14 cellular contexts compared by ENCODE assay signal in genomic region chr4:118760493-118760892, GRCh38.
DNase-seq lines count a peak whose midpoint lies in the region; ATAC-seq lines count a peak whose summit lies in the region.
"Had no signal": no experiment of that assay in that cellular context is flagged by ENCODE, and none has a peak within 500 bp of the region (broad histone marks: within the 10 kb centered on the region; RNA-seq: fewer than 3 reads in every experiment).

No MANE protein-coding gene starts in this region.

- no peak overlapping the region for H3K4me3 ChIP-seq in rectal smooth muscle tissue (ENCODE audit: low read length)

- H3K36me3 Mint-ChIP-seq in activated CD4-positive, alpha-beta memory T cell treated with anti-CD3 and anti-CD28 coated beads for 36 hours, result peaks cover 37% of the 10 kb centered on the region

- no peak overlapping the region for H3K9ac ChIP-seq in rectal smooth muscle tissue (ENCODE audit: low read length)

- H3K36me3 ChIP-seq in rectal smooth muscle tissue (ENCODE audit: control insufficient read depth, insufficient read depth, low read length), result no peaks in the 10 kb centered on the region

- peak overlapping the region; percentile 83 for H3K27ac ChIP-seq in rectal smooth muscle tissue (ENCODE audit: low read depth, low read length)

- H3K27ac Mint-ChIP-seq in activated CD4-positive, alpha-beta memory T cell treated with anti-CD3 and anti-CD28 coated beads for 36 hours, result no peak overlapping the region

- intact Hi-C loops in activated CD4-positive, alpha-beta memory T cell treated with anti-CD3 and anti-CD28 coated beads for 36 hours (cut with micrococcal nuclease), result no loop called here

- H3K27me3 ChIP-seq in rectal smooth muscle tissue (ENCODE audit: control insufficient read depth, insufficient read depth, low read length), result no peaks in the 10 kb centered on the region

- DNase-seq in HK-2 (ENCODE audit: unreplicated experiment), result no peak
- no peak for DNase-seq in stimulated activated CD4-positive, alpha-beta T cell treated with anti-CD3 and anti-CD28 coated beads, Interleukin-4, amount 100 ng/mL, for 1 hour
- no peak for DNase-seq in NOMO-1 (lab: John Stamatoyannopoulos, UW; ENCODE audit: unreplicated experiment in 2 of 2)
- no peak for DNase-seq in activated CD4-positive, alpha-beta memory T cell treated with anti-CD3 and anti-CD28 coated beads for 36 hours
- DNase-seq: activated CD8-positive, alpha-beta memory T cell treated with anti-CD3 and anti-CD28 coated beads, Interleukin-2, amount 50 U/mL, for 4 hours; H7; NCI-H1436 treated with DMSO at 0.1 percent for 48 hours; stimulated activated CD4-positive, alpha-beta T cell treated with anti-CD3 and anti-CD28 coated beads, Interleukin-2, amount 100 ng/mL, for 24 hours; trophoblast cell had no signal

- POLR2A ChIA-PET in activated CD4-positive, alpha-beta memory T cell treated with anti-CD3 and anti-CD28 coated beads for 36 hours (lab: Charles Lee), result no interaction called here

- ATAC-seq in GM18873 (IDR thresholded peaks at IDR 0.05; ENCODE audit: low FRiP score, unreplicated experiment) (peak; percentile 99), GM21737 (IDR thresholded peaks at IDR 0.05; ENCODE audit: unreplicated experiment) (peak; percentile 95), HG03354 (IDR thresholded peaks at IDR 0.05; ENCODE audit: poor library complexity, severe bottlenecking, unreplicated experiment) (peak; percentile 99)

- peaks cover 56% of the 10 kb centered on the region for H3K4me1 ChIP-seq in rectal smooth muscle tissue (ENCODE audit: control insufficient read depth, insufficient read depth, low read length)

- H3K27me3 Mint-ChIP-seq in activated CD4-positive, alpha-beta memory T cell treated with anti-CD3 and anti-CD28 coated beads for 36 hours, result no peaks in the 10 kb centered on the region
- H3K27me3 Mint-ChIP-seq: central memory CD8-positive, alpha-beta T cell had no signal

- CTCF ChIA-PET in activated CD4-positive, alpha-beta memory T cell treated with anti-CD3 and anti-CD28 coated beads for 36 hours (lab: Charles Lee), result no interaction called here

- H3K9me3 Mint-ChIP-seq in activated CD4-positive, alpha-beta memory T cell treated with anti-CD3 and anti-CD28 coated beads for 36 hours, result no peaks in the 10 kb centered on the region
- H3K9me3 Mint-ChIP-seq: central memory CD8-positive, alpha-beta T cell had no signal

- H3K4me1 Mint-ChIP-seq in activated CD4-positive, alpha-beta memory T cell treated with anti-CD3 and anti-CD28 coated beads for 36 hours (ENCODE audit: low read depth), result no peaks in the 10 kb centered on the region
- H3K4me1 Mint-ChIP-seq: central memory CD8-positive, alpha-beta T cell had no signal

- H3K4me3 Mint-ChIP-seq in activated CD4-positive, alpha-beta memory T cell treated with anti-CD3 and anti-CD28 coated beads for 36 hours, result no peak overlapping the region
- H3K4me3 Mint-ChIP-seq: central memory CD8-positive, alpha-beta T cell had no signal
